1 cellular context compared by ENCODE assay signal in genomic region chr15:40953713-40954074, GRCh38.
TF ChIP-seq lines count a peak whose summit lies in the region.

No MANE protein-coding gene starts in this region.

TF ChIP-seq in HEK293T, 16 proteins besides CTCF, POLR2A, EP300 and RAD21 (continued from another document):
- TF ChIP-seq ZNF384 (IDR thresholded peaks at IDR 0.05): no peak
- TF ChIP-seq BHLHE40 (IDR thresholded peaks at IDR 0.05; ENCODE audit: borderline replicate concordance): no peak
- no peak for TF ChIP-seq HDGF (IDR thresholded peaks at IDR 0.05; ENCODE audit: borderline replicate concordance)
- TF ChIP-seq FOXM1 (IDR thresholded peaks at IDR 0.05; ENCODE audit: borderline replicate concordance): no peak
- TF ChIP-seq ELF4 (IDR thresholded peaks at IDR 0.05): no peak
- TF ChIP-seq PKNOX1 (IDR thresholded peaks at IDR 0.05): no peak
- TF ChIP-seq SUZ12 (IDR thresholded peaks at IDR 0.05): no peak
- no peak for TF ChIP-seq L3MBTL2 (conservative IDR thresholded peaks at IDR 0.05)
